16 cellular contexts compared by ENCODE assay signal in the genomic region with DNA sequence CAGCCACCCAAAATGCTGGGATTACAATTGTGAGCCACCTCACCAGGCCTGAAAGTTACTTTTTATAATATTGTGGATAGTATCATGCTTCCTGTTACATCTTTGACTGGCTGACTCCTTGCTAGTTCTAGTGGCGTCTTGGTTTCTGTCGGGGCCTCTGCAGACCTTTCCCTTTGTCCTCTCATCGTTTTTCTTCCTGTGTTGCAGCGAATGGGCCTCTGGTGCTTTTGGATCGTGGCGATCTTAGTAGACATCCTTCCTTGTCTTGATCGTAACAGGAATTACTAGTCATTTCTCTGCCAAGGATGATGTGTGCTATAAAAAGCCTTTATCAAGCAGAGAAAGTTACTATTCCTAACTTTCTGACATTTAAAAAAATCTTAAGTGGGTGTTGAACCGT. TPM values are rescaled to one million over a fixed set of nuclear protein-coding genes. Genes with fewer than 3 reads are reported as not detected.
DNase-seq lines count a peak whose midpoint lies in the region; ATAC-seq and TF ChIP-seq lines count a peak whose summit lies in the region.
"Had no signal": no experiment of that assay in that cellular context is flagged by ENCODE, and none has a peak within 500 bp of the region (broad histone marks: within the 10 kb centered on the region; RNA-seq: fewer than 3 reads in every experiment).

No MANE protein-coding gene starts in this region.

- H3K9me3 Mint-ChIP-seq in activated naive CD4-positive, alpha-beta T cell treated with anti-CD3 and anti-CD28 coated beads for 36 hours: no peaks in the 10 kb centered on the region
- no peaks in the 10 kb centered on the region for H3K9me3 Mint-ChIP-seq in activated naive CD4-positive, alpha-beta T cell treated with anti-CD3 and anti-CD28 coated beads, Interleukin-2, amount 50 U/mL, for 72 hours
- H3K9me3 Mint-ChIP-seq: CD4-positive, alpha-beta T cell; H9; IgD-negative memory B cell had no signal

- H3K27ac ChIP-seq in SK-N-MC (peak overlapping the region; percentile 36; the same call in 1 of the 2 replicates), hepatocyte (peak overlapping the region; percentile 10), tibial artery (no peak overlapping the region), smooth muscle cell (ENCODE audit: low read depth) (no peak overlapping the region), heart right ventricle (no peak overlapping the region)
- H3K27ac ChIP-seq: 22Rv1 had no signal

- DNase-seq in activated naive CD4-positive, alpha-beta T cell treated with anti-CD3 and anti-CD28 coated beads for 36 hours: no peak
- no peak for DNase-seq in activated naive CD4-positive, alpha-beta T cell treated with anti-CD3 and anti-CD28 coated beads, Interleukin-2, amount 50 U/mL, for 72 hours (ENCODE audit: low spot score in 2 of 2)
- DNase-seq in SK-N-MC (ENCODE audit: low read depth, low spot score): no peak
- no peak for DNase-seq in hepatocyte (ENCODE audit: low spot score)
- no peak for DNase-seq in tibial artery
- no peak for DNase-seq in smooth muscle cell (lab: John Stamatoyannopoulos, UW; ENCODE audit: unreplicated experiment)
- DNase-seq in MG63: no peak
- DNase-seq in heart right ventricle: no peak
- DNase-seq: CD4-positive, alpha-beta T cell; DMS79; GOT3; H9 had no signal

- H3K4me1 ChIP-seq in hepatocyte (ENCODE audit: insufficient read depth) (peaks cover 17% of the 10 kb centered on the region), tibial artery (peaks cover 0 to 10% (median 5%) of the 10 kb centered on the region in 4 donors), smooth muscle cell (ENCODE audit: low read depth) (peaks cover 9% of the 10 kb centered on the region), heart right ventricle (peaks cover 0 to 20% (median 8%) of the 10 kb centered on the region in 9 donors)

- no peaks in the 10 kb centered on the region for H3K27me3 Mint-ChIP-seq in activated naive CD4-positive, alpha-beta T cell treated with anti-CD3 and anti-CD28 coated beads for 36 hours (ENCODE audit: low read depth)
- H3K27me3 Mint-ChIP-seq: CD4-positive, alpha-beta T cell; IgD-negative memory B cell had no signal

- H3K27ac Mint-ChIP-seq in activated naive CD4-positive, alpha-beta T cell treated with anti-CD3 and anti-CD28 coated beads for 36 hours: peak overlapping the region; percentile 11
- H3K27ac Mint-ChIP-seq in activated naive CD4-positive, alpha-beta T cell treated with anti-CD3 and anti-CD28 coated beads, Interleukin-2, amount 50 U/mL, for 72 hours: no peak overlapping the region
- H3K27ac Mint-ChIP-seq: CD4-positive, alpha-beta T cell; H9; IgD-negative memory B cell had no signal

- no peaks in the 10 kb centered on the region for H3K4me1 Mint-ChIP-seq in activated naive CD4-positive, alpha-beta T cell treated with anti-CD3 and anti-CD28 coated beads for 36 hours (ENCODE audit: low read depth)
- H3K4me1 Mint-ChIP-seq: IgD-negative memory B cell had no signal

- no peak overlapping the region for H3K9ac ChIP-seq in SK-N-MC (ENCODE audit: insufficient read length)
- H3K9ac ChIP-seq in smooth muscle cell (ENCODE audit: low read depth): no peak overlapping the region

- peaks cover 11% of the 10 kb centered on the region for H3F3A ChIP-seq in smooth muscle cell (ENCODE audit: low read depth)

- H3K36me3 Mint-ChIP-seq in activated naive CD4-positive, alpha-beta T cell treated with anti-CD3 and anti-CD28 coated beads for 36 hours (ENCODE audit: low read depth): no peaks in the 10 kb centered on the region
- H3K36me3 Mint-ChIP-seq in activated naive CD4-positive, alpha-beta T cell treated with anti-CD3 and anti-CD28 coated beads, Interleukin-2, amount 50 U/mL, for 72 hours: no peaks in the 10 kb centered on the region
- H3K36me3 Mint-ChIP-seq: IgD-negative memory B cell had no signal

- CTCF ChIA-PET in activated naive CD4-positive, alpha-beta T cell treated with anti-CD3 and anti-CD28 coated beads for 36 hours (lab: Charles Lee): interaction anchor here (1.4 kb wide), 1 partner anchor 22 kb away, joined by 4 read pairs; no protein-coding TSS in a partner anchor

- H3K4me3 ChIP-seq in SK-N-MC (no peak overlapping the region), hepatocyte (no peak overlapping the region), tibial artery (no peak overlapping the region), smooth muscle cell (no peak overlapping the region), MG63 (no peak overlapping the region), heart right ventricle (no peak overlapping the region)
- H3K4me3 ChIP-seq: GM12878 had no signal

- intact Hi-C loops in activated naive CD4-positive, alpha-beta T cell treated with anti-CD3 and anti-CD28 coated beads for 36 hours (cut with micrococcal nuclease): no loop called here
- intact Hi-C loops in tibial artery (cut with DNase I; ENCODE audit: low total_unique reads): no loop called here
- intact Hi-C loops in heart right ventricle (cut with DNase I): no loop called here

- no peaks in the 10 kb centered on the region for H3K9me3 ChIP-seq in SK-N-MC (ENCODE audit: low read depth, low read length)
- no peaks in the 10 kb centered on the region for H3K9me3 ChIP-seq in hepatocyte (ENCODE audit: low read depth)
- no peaks in the 10 kb centered on the region for H3K9me3 ChIP-seq in tibial artery
- no peaks in the 10 kb centered on the region for H3K9me3 ChIP-seq in smooth muscle cell (replicated peaks; ENCODE audit: low read depth)
- H3K9me3 ChIP-seq in MG63: no peaks in the 10 kb centered on the region
- H3K9me3 ChIP-seq in heart right ventricle: no peaks in the 10 kb centered on the region

- H3K36me3 ChIP-seq in SK-N-MC (ENCODE audit: insufficient read depth, low read length) (no peaks in the 10 kb centered on the region), hepatocyte (replicated peaks; ENCODE audit: insufficient read depth, low read depth) (no peaks in the 10 kb centered on the region), tibial artery (peaks cover 0 to 30% (median 7%) of the 10 kb centered on the region in 3 donors), smooth muscle cell (ENCODE audit: low read depth) (no peaks in the 10 kb centered on the region), MG63 (peaks cover 21% of the 10 kb centered on the region), heart right ventricle (peaks cover 0 to 32% (median 0%) of the 10 kb centered on the region in 9 donors)

- no peak overlapping the region for H3K4me2 ChIP-seq in hepatocyte
- no peak overlapping the region for H3K4me2 ChIP-seq in smooth muscle cell

- no peak overlapping the region for H2AFZ ChIP-seq in hepatocyte
- no peak overlapping the region for H2AFZ ChIP-seq in smooth muscle cell (ENCODE audit: low read depth)

- no peaks in the 10 kb centered on the region for H3K27me3 ChIP-seq in hepatocyte
- no peaks in the 10 kb centered on the region for H3K27me3 ChIP-seq in tibial artery
- H3K27me3 ChIP-seq in smooth muscle cell (ENCODE audit: low read depth): no peaks in the 10 kb centered on the region
- no peaks in the 10 kb centered on the region for H3K27me3 ChIP-seq in MG63
- H3K27me3 ChIP-seq in heart right ventricle: no peaks in the 10 kb centered on the region

- H3K9me2 ChIP-seq in hepatocyte (replicated peaks; ENCODE audit: insufficient read depth): no peaks in the 10 kb centered on the region

- no peaks in the 10 kb centered on the region for H4K20me1 ChIP-seq in hepatocyte (ENCODE audit: insufficient read depth, poor library complexity, severe bottlenecking)
- H4K20me1 ChIP-seq in smooth muscle cell (ENCODE audit: low read depth): peaks cover 4% of the 10 kb centered on the region

- H3K4me3 Mint-ChIP-seq in activated naive CD4-positive, alpha-beta T cell treated with anti-CD3 and anti-CD28 coated beads for 36 hours: no peak overlapping the region
- H3K4me3 Mint-ChIP-seq: CD4-positive, alpha-beta T cell; H9; IgD-negative memory B cell had no signal

- no peak for ATAC-seq in activated naive CD4-positive, alpha-beta T cell treated with anti-CD3 and anti-CD28 coated beads, Interleukin-2, amount 50 U/mL, for 72 hours
- no peak for ATAC-seq in heart right ventricle
- ATAC-seq: GM12878 had no signal

- TF ChIP-seq CTCF in hepatocyte (IDR thresholded peaks at IDR 0.05; ENCODE audit: poor library complexity) (no peak), tibial artery (IDR thresholded peaks at IDR 0.05) (no peak), smooth muscle cell (IDR thresholded peaks at IDR 0.05; ENCODE audit: borderline replicate concordance, insufficient read depth, poor library complexity, severe bottlenecking) (no peak), heart right ventricle (IDR thresholded peaks at IDR 0.05) (no peak)

- WGBS in hepatocyte (ENCODE audit: low lambda C conversion rate, missing lambda C conversion rate): 81% methylated on average over 8 of the region's 8 CpGs
- WGBS in smooth muscle cell (ENCODE audit: low lambda C conversion rate): 90% methylated on average over 8 of the region's 8 CpGs
- 68 to 69% methylated on average over 8 of the region's 8 CpGs for WGBS in heart right ventricle, 2 donors

- H3K79me2 ChIP-seq in hepatocyte: peaks cover 7% of the 10 kb centered on the region
- no peaks in the 10 kb centered on the region for H3K79me2 ChIP-seq in smooth muscle cell (ENCODE audit: low read depth)

RNA-seq across cellular contexts. Expression of a gene that starts 20.8 kb away (rescaled TPM):
- 10 to 100 TPM; 33.6 to 34.8 TPM for total RNA-seq in activated naive CD4-positive, alpha-beta T cell treated with anti-CD3 and anti-CD28 coated beads for 36 hours
- 10 to 100 TPM; 19.7 to 62.3 TPM for total RNA-seq in activated naive CD4-positive, alpha-beta T cell treated with anti-CD3 and anti-CD28 coated beads, Interleukin-2, amount 50 U/mL, for 72 hours
- total RNA-seq in hepatocyte: 27.5 and 28.4 TPM in 2 replicates
- 45.9 and 56.8 TPM in 2 replicates for polyA plus RNA-seq in hepatocyte
- total RNA-seq in smooth muscle cell: 12.3 and 28.4 TPM in 2 replicates
- polyA plus RNA-seq in smooth muscle cell: 36.5 and 44.0 TPM in 2 replicates
- total RNA-seq in MG63 (2014; rRNA removed; shearing (Covaris generic); ENCODE audit: low replicate concordance): 43.5 and 78.0 TPM in 2 replicates
- 10 to 100 TPM; 19.9 to 38.2 (median 22.6) TPM for total RNA-seq in heart right ventricle
- polyA plus RNA-seq in heart right ventricle: 100 to 1,000 TPM in 1 of 2 donors, 10 to 100 TPM in 1; 40.5 to 115 TPM

RNA-seq across cellular contexts. Expression of a gene that starts 24.5 kb away (rescaled TPM):
- total RNA-seq in activated naive CD4-positive, alpha-beta T cell treated with anti-CD3 and anti-CD28 coated beads for 36 hours: 10 to 100 TPM; 55.8 to 57.8 TPM
- total RNA-seq in activated naive CD4-positive, alpha-beta T cell treated with anti-CD3 and anti-CD28 coated beads, Interleukin-2, amount 50 U/mL, for 72 hours: 10 to 100 TPM; 47.8 to 62.7 TPM
- total RNA-seq in hepatocyte (58.2 and 64.5 TPM in 2 replicates), smooth muscle cell (44.6 and 50.4 TPM in 2 replicates), heart right ventricle (10 to 100 TPM; 15.8 to 37.4 (median 20.6) TPM)
- polyA plus RNA-seq in hepatocyte (83.2 and 84.3 TPM in 2 replicates), smooth muscle cell (57.5 and 72.8 TPM in 2 replicates), heart right ventricle (100 to 1,000 TPM in 1 of 2 donors, 10 to 100 TPM in 1; 48.6 to 132 TPM)
- 106 and 181 TPM in 2 replicates for total RNA-seq in MG63 (2014; rRNA removed; shearing (Covaris generic); ENCODE audit: low replicate concordance)

RNA-seq across cellular contexts. Expression of a gene that starts 24.9 kb away (rescaled TPM):
- 10 to 100 TPM; 12.0 to 12.5 TPM for total RNA-seq in activated naive CD4-positive, alpha-beta T cell treated with anti-CD3 and anti-CD28 coated beads for 36 hours
- total RNA-seq in activated naive CD4-positive, alpha-beta T cell treated with anti-CD3 and anti-CD28 coated beads, Interleukin-2, amount 50 U/mL, for 72 hours: 10 to 100 TPM; 16.7 TPM
- total RNA-seq in hepatocyte: 12.8 and 15.5 TPM in 2 replicates
- 14.7 and 17.2 TPM in 2 replicates for polyA plus RNA-seq in hepatocyte
- total RNA-seq in smooth muscle cell: 7.0 and 9.6 TPM in 2 replicates
- 7.4 and 13.5 TPM in 2 replicates for polyA plus RNA-seq in smooth muscle cell
- 31.7 and 33.0 TPM in 2 replicates for total RNA-seq in MG63 (2014; rRNA removed; shearing (Covaris generic); ENCODE audit: low replicate concordance)
- total RNA-seq in heart right ventricle: 10 to 100 TPM in 1 of 10 donors, 1 to 10 TPM in 9; 2.2 to 10.4 (median 3.1) TPM
- 1 to 10 TPM; 6.7 to 7.7 TPM for polyA plus RNA-seq in heart right ventricle

RNA-seq across cellular contexts. Expression of a gene that starts 33.3 kb away (rescaled TPM):
- 1 to 10 TPM; 4.5 to 4.8 TPM for total RNA-seq in activated naive CD4-positive, alpha-beta T cell treated with anti-CD3 and anti-CD28 coated beads for 36 hours
- total RNA-seq in activated naive CD4-positive, alpha-beta T cell treated with anti-CD3 and anti-CD28 coated beads, Interleukin-2, amount 50 U/mL, for 72 hours: 10 to 100 TPM in 1 of 2 donors, 1 to 10 TPM in 1; 5.7 to 13.5 TPM
- total RNA-seq in hepatocyte: 11.8 and 13.7 TPM in 2 replicates
- 5.2 and 5.5 TPM in 2 replicates for polyA plus RNA-seq in hepatocyte
- total RNA-seq in smooth muscle cell: 29.2 and 33.0 TPM in 2 replicates
- polyA plus RNA-seq in smooth muscle cell: 12.1 and 15.3 TPM in 2 replicates
- total RNA-seq in MG63 (2014; rRNA removed; shearing (Covaris generic); ENCODE audit: low replicate concordance): 18.2 and 18.4 TPM in 2 replicates
- total RNA-seq in heart right ventricle: 1 to 10 TPM in 6 of 10 donors, under 1 TPM in 4; 0.82 to 1.6 (median 1.1) TPM
- 1 to 10 TPM; 1.5 to 3.3 TPM for polyA plus RNA-seq in heart right ventricle
- polyA plus RNA-seq: IgD-negative memory B cell had no signal

RNA-seq across cellular contexts. Expression of a gene that starts 37.2 kb away (rescaled TPM):
- total RNA-seq in activated naive CD4-positive, alpha-beta T cell treated with anti-CD3 and anti-CD28 coated beads for 36 hours: under 1 TPM; 0.35 to 0.38 TPM
- 1 to 10 TPM in 1 of 2 donors, under 1 TPM in 1; 0.39 to 1.1 TPM for total RNA-seq in activated naive CD4-positive, alpha-beta T cell treated with anti-CD3 and anti-CD28 coated beads, Interleukin-2, amount 50 U/mL, for 72 hours
- total RNA-seq in hepatocyte (1.0 and 1.8 TPM in 2 replicates), smooth muscle cell (0.90 and 1.3 TPM in 2 replicates), heart right ventricle (1 to 10 TPM in 1 of 10 donors, under 1 TPM in 4, not detected in 5; 0.27 to 1.5 (median 0.65) TPM)
- polyA plus RNA-seq in hepatocyte (1.2 and 4.7 TPM in 2 replicates), smooth muscle cell (0.24 and 2.9 TPM in 2 replicates), heart right ventricle (under 1 TPM; 0.22 to 0.74 TPM)
- 0.66 TPM in 1 of 2 replicates, not detected in the other for total RNA-seq in MG63 (2014; rRNA removed; shearing (Covaris generic); ENCODE audit: low replicate concordance)
- total RNA-seq: A673; CD4-positive, alpha-beta T cell had no signal
- polyA plus RNA-seq: IgD-negative memory B cell had no signal

Comparison
In these comparisons a context has a peak if more than half of its experiments do, and no peak if none do; other contexts are left out.
1. H3K27ac ChIP-seq: peak in SK-N-MC (single experiment) and hepatocyte (single experiment); none in tibial artery (0 of 2), smooth muscle cell (single experiment) and heart right ventricle (0 of 10).